In genomic region chr6:21342496-21342895, GRCh38 we compare ENCODE assay signal across 14 cellular contexts.
"Had no signal": no experiment of that assay in that cellular context is flagged by ENCODE, and none has a peak within 500 bp of the region (broad histone marks: within the 10 kb centered on the region; RNA-seq: fewer than 3 reads in every experiment).

No MANE protein-coding gene starts in this region.

- DNase-seq: activated CD4-positive, alpha-beta T cell treated with anti-CD3 and anti-CD28 coated beads, Interleukin-2, amount 50 U/mL, for 4 hours; activated CD4-positive, CD25-positive, alpha-beta regulatory T cell treated with anti-CD3 and anti-CD28 coated beads, Interleukin-2, amount 50 U/mL, for 72 hours; activated CD8-positive, alpha-beta memory T cell treated with anti-CD3 and anti-CD28 coated beads, Interleukin-2, amount 10 ng/mL, durations not matched to agents 7 days and 5 days; activated effector memory CD4-positive, alpha-beta T cell treated with Interleukin-2 at 50 U/mL for 16 hours; activated T-cell treated with anti-CD3 and anti-CD28 coated beads, Interleukin-2, amount 50 U/mL, for 24 hours; aorta; esophagus squamous epithelium; kidney; mucosa of descending colon; naive thymus-derived CD8-positive, alpha-beta T cell; right lobe of liver; stimulated activated CD4-positive, alpha-beta T cell treated with anti-CD3 and anti-CD28 coated beads, Interleukin-12 subunit alpha, Interleukin-12 subunit beta, amount 100 ng/mL, for 4 hours; stimulated activated naive CD4-positive, alpha-beta T cell had no signal

- H3K27ac ChIP-seq: breast epithelium, esophagus squamous epithelium, right lobe of liver had no signal

- H3K4me1 ChIP-seq: breast epithelium, esophagus squamous epithelium, right lobe of liver had no signal

- H3K27me3 ChIP-seq: breast epithelium, esophagus squamous epithelium, right lobe of liver had no signal

- H3K9me3 ChIP-seq: breast epithelium, esophagus squamous epithelium, mucosa of descending colon, right lobe of liver had no signal

- ATAC-seq: activated CD8-positive, alpha-beta memory T cell treated with anti-CD3 and anti-CD28 coated beads, Interleukin-2, amount 10 ng/mL, durations not matched to agents 7 days and 5 days; mucosa of descending colon; naive thymus-derived CD8-positive, alpha-beta T cell; right lobe of liver had no signal

- H3K4me3 ChIP-seq: breast epithelium, esophagus squamous epithelium, mucosa of descending colon, right lobe of liver had no signal

- H3K36me3 ChIP-seq: breast epithelium, esophagus squamous epithelium, right lobe of liver had no signal
